Comparison of ENCODE assay signal across 23 cellular contexts in the genomic region with DNA sequence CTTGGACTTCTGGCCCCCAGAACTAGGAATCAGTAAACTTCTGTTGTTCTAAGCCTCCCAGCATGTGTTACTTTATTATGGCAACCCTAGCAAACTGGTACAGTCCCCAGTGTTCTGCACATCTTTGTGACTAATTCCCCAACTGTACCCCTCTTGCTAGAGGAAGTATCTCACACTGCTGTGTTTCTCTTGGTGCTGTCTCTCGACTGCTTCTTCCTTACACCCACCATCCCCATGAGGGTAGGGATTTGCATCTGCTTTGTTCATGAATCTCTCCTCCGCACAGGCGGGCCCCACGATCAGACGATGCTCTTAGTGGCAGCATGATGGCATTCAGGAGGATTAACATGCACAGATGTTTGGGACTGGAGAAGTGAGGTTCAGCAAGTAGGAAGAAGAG. TPM values are rescaled to one million over a fixed set of nuclear protein-coding genes. Genes with fewer than 3 reads are reported as not detected.
A peak's percentile ranks its signal among the peaks of the same experiment; 100 is the strongest.
DNase-seq lines count a peak whose midpoint lies in the region; ATAC-seq and TF ChIP-seq lines count a peak whose summit lies in the region.
"Had no signal": no experiment of that assay in that cellular context is flagged by ENCODE, and none has a peak within 500 bp of the region (broad histone marks: within the 10 kb centered on the region; RNA-seq: fewer than 3 reads in every experiment).

No MANE protein-coding gene starts in this region.

- H3K4me1 ChIP-seq in aorta (ENCODE audit: control insufficient read depth in 1 of 2, insufficient read depth in 2 of 2, low read length in 2 of 2) = no peaks in the 10 kb centered on the region
- H3K4me1 ChIP-seq: gastroesophageal sphincter, tibial artery had no signal

- no peak overlapping the region for H3K27ac ChIP-seq in aorta (ENCODE audit: low read depth in 1 of 2, low read length in 2 of 2)
- H3K27ac ChIP-seq: gastroesophageal sphincter, KMS-11, SJSA1, tibial artery had no signal

- WGBS in aorta, 2 donors = 92 to 94% methylated on average over 5 of the region's 5 CpGs

- H3K4me3 ChIP-seq in aorta (ENCODE audit: low read length in 2 of 2) = no peak overlapping the region
- H3K4me3 ChIP-seq: gastroesophageal sphincter, mucosa of descending colon, SJSA1, smooth muscle cell, tibial artery had no signal

- H3K27me3 Mint-ChIP-seq in activated CD4-positive, alpha-beta T cell treated with anti-CD3 and anti-CD28 coated beads for 36 hours = peaks cover 16% of the 10 kb centered on the region
- H3K27me3 Mint-ChIP-seq in mesothelial cell of epicardium (ENCODE audit: low read depth) = peaks cover 7% of the 10 kb centered on the region

- no peak overlapping the region for H3K4me3 Mint-ChIP-seq in activated CD4-positive, alpha-beta T cell treated with anti-CD3 and anti-CD28 coated beads for 36 hours
- H3K4me3 Mint-ChIP-seq in mesothelial cell of epicardium = no peak overlapping the region

- no peaks in the 10 kb centered on the region for H3K36me3 Mint-ChIP-seq in activated CD4-positive, alpha-beta T cell treated with anti-CD3 and anti-CD28 coated beads for 36 hours (ENCODE audit: low read depth)
- H3K36me3 Mint-ChIP-seq in mesothelial cell of epicardium = no peaks in the 10 kb centered on the region

- ATAC-seq in activated CD4-positive, alpha-beta T cell treated with anti-CD3 and anti-CD28 coated beads for 36 hours = peak; percentile 87
- ATAC-seq in GM21360 (IDR thresholded peaks at IDR 0.05; ENCODE audit: unreplicated experiment) (peak; percentile 60), HG03342 (IDR thresholded peaks at IDR 0.05; ENCODE audit: unreplicated experiment) (peak; percentile 74), aorta (ENCODE audit: low FRiP score) (no peak), HG03039 (IDR thresholded peaks at IDR 0.05; ENCODE audit: unreplicated experiment) (no peak)
- ATAC-seq: gastroesophageal sphincter, left lobe of liver, mucosa of descending colon had no signal

- no peak for DNase-seq in activated CD4-positive, alpha-beta T cell treated with anti-CD3 and anti-CD28 coated beads for 36 hours
- DNase-seq in activated CD4-positive, alpha-beta T cell treated with anti-CD3 and anti-CD28 coated beads for 1 hour = no peak
- DNase-seq in germinal center (ENCODE audit: low spot score) = peak; percentile 21
- DNase-seq in aorta = no peak
- no peak for DNase-seq in mesothelial cell of epicardium (ENCODE audit: low spot score in 2 of 2, unreplicated experiment in 2 of 2)
- DNase-seq: 8988T; amniotic stem cell; Calu3; mucosa of descending colon; NCI-H1092; NCI-H2081 treated with DMSO at 0.1 percent for 48 hours; OCI-M1; stimulated activated CD8-positive, alpha-beta memory T cell treated with anti-CD3 and anti-CD28 coated beads, Interleukin-4, amount 100 ng/mL, for 48 hours had no signal

- POLR2A ChIA-PET in activated CD4-positive, alpha-beta T cell treated with anti-CD3 and anti-CD28 coated beads for 36 hours (lab: Charles Lee) = no interaction called here

- TF ChIP-seq CTCF in mesothelial cell of epicardium (IDR thresholded peaks at IDR 0.05; ENCODE audit: unreplicated experiment) = no peak

- no peaks in the 10 kb centered on the region for H3K36me3 ChIP-seq in aorta (ENCODE audit: control insufficient read depth in 1 of 2, insufficient read depth in 2 of 2, low read length in 1 of 2)
- H3K36me3 ChIP-seq: gastroesophageal sphincter, SJSA1, tibial artery had no signal

- no peaks in the 10 kb centered on the region for H3K27me3 ChIP-seq in aorta (ENCODE audit: control insufficient read depth in 1 of 2, insufficient read depth in 2 of 2, low read length in 1 of 2)
- H3K27me3 ChIP-seq: SJSA1 had no signal

- peaks cover 12% of the 10 kb centered on the region for H3K4me1 Mint-ChIP-seq in activated CD4-positive, alpha-beta T cell treated with anti-CD3 and anti-CD28 coated beads for 36 hours
- peaks cover 2% of the 10 kb centered on the region for H3K4me1 Mint-ChIP-seq in mesothelial cell of epicardium

- no peaks in the 10 kb centered on the region for H3K9me3 Mint-ChIP-seq in activated CD4-positive, alpha-beta T cell treated with anti-CD3 and anti-CD28 coated beads for 36 hours (ENCODE audit: low read depth)
- H3K9me3 Mint-ChIP-seq in mesothelial cell of epicardium = no peaks in the 10 kb centered on the region

- H3K27ac Mint-ChIP-seq in activated CD4-positive, alpha-beta T cell treated with anti-CD3 and anti-CD28 coated beads for 36 hours = no peak overlapping the region
- no peak overlapping the region for H3K27ac Mint-ChIP-seq in mesothelial cell of epicardium

- intact Hi-C loops in activated CD4-positive, alpha-beta T cell treated with anti-CD3 and anti-CD28 coated beads for 36 hours (cut with DNase I, micrococcal nuclease) = no loop called here
- intact Hi-C loops in aorta (cut with DNase I) = no loop called here

- no peaks in the 10 kb centered on the region for H3K9me3 ChIP-seq in aorta (ENCODE audit: control insufficient read depth, low read length)
- H3K9me3 ChIP-seq: gastroesophageal sphincter, mucosa of descending colon, SJSA1, tibial artery had no signal

- CTCF ChIA-PET in activated CD4-positive, alpha-beta T cell treated with anti-CD3 and anti-CD28 coated beads for 36 hours (lab: Charles Lee) = no interaction called here

RNA-seq across cellular contexts. Expression of a gene that starts 46.7 kb away (rescaled TPM):
- total RNA-seq in activated CD4-positive, alpha-beta T cell treated with anti-CD3 and anti-CD28 coated beads for 36 hours = under 1 TPM; 0.07 to 0.11 TPM
- 1 to 10 TPM; 3.0 to 7.7 TPM for total RNA-seq in aorta
- 1 to 10 TPM; 1.4 to 2.3 TPM for polyA plus RNA-seq in aorta
- total RNA-seq in mesothelial cell of epicardium = 1.4 to 1.7 TPM (median 1.5 TPM) in 3 replicates
- total RNA-seq: NCI-H460, SJSA1 had no signal
- polyA plus RNA-seq: smooth muscle cell had no signal

Comparison
In these comparisons a context has a peak if more than half of its experiments do, and no peak if none do; other contexts are left out.
1. ATAC-seq: peak in activated CD4-positive, alpha-beta T cell treated with anti-CD3 and anti-CD28 coated beads for 36 hours (single experiment), GM21360 (single experiment) and HG03342 (single experiment); none in aorta (single experiment) and HG03039 (single experiment).